8 cellular contexts compared by ENCODE assay signal in genomic region chr10:119315128-119316001, GRCh38.
DNase-seq lines count a peak whose midpoint lies in the region; ATAC-seq, FAIRE-seq and TF ChIP-seq lines count a peak whose summit lies in the region.

No MANE protein-coding gene starts in this region.

- H3K27ac Mint-ChIP-seq in WTC11 (no peak overlapping the region), mesothelial cell of epicardium (peak overlapping the region; percentile 68)

- no peaks in the 10 kb centered on the region for H3K36me3 ChIP-seq in mammary epithelial cell (ENCODE audit: insufficient read depth, low read length)

- H3K9me3 Mint-ChIP-seq in WTC11 (peaks cover 9% of the 10 kb centered on the region), mesothelial cell of epicardium (no peaks in the 10 kb centered on the region)

- no peak overlapping the region for H2AFZ ChIP-seq in mammary epithelial cell (ENCODE audit: low read depth, low read length)

- H3K4me1 Mint-ChIP-seq in WTC11 (peaks cover 42% of the 10 kb centered on the region), mesothelial cell of epicardium (peaks cover 22% of the 10 kb centered on the region)

- no peaks in the 10 kb centered on the region for H3K9me3 ChIP-seq in mammary epithelial cell (replicated peaks; ENCODE audit: insufficient read depth, low read length)

- no peak overlapping the region for H3K9ac ChIP-seq in mammary epithelial cell (ENCODE audit: insufficient read depth, low read length)

- no peaks in the 10 kb centered on the region for H3K27me3 ChIP-seq in mammary epithelial cell (ENCODE audit: insufficient read depth, low read length)

- ATAC-seq in GM21390 (IDR thresholded peaks at IDR 0.05; ENCODE audit: unreplicated experiment) = peak; percentile 58
- peak; percentile 29 for ATAC-seq in WTC11
- peak; percentile 79 for ATAC-seq in stimulated activated naive CD8-positive, alpha-beta T cell treated with anti-CD3 and anti-CD28 coated beads, Interleukin-15, Interleukin-2, amounts not matched to agents 100 U/mL and 50 U/mL, for 24 hours

- TF ChIP-seq CTCF in WTC11 (IDR thresholded peaks at IDR 0.05) (no peak), mammary epithelial cell (conservative IDR thresholded peaks at IDR 0.05 in 1 of 2, IDR thresholded peaks at IDR 0.05 in 1 of 2; ENCODE audit: extremely low read depth in 1 of 2, insufficient read depth in 1 of 2, low read depth in 1 of 2, low read length in 2 of 2) (no peak), mesothelial cell of epicardium (IDR thresholded peaks at IDR 0.05; ENCODE audit: unreplicated experiment) (no peak)

- H3K27ac ChIP-seq in mammary epithelial cell (ENCODE audit: insufficient read depth, low read depth, low read length) = peak overlapping the region; percentile 35

- CTCF ChIA-PET in WTC11 (lab: Charles Lee) (interaction anchor here (0.6 to 1.7 kb wide), 4 partner anchors 41 to 116 kb away, joined by 3 to 4 read pairs (median 4); no protein-coding TSS in a partner anchor), mammary epithelial cell (lab: Charles Lee; ENCODE audit: low non-redundant PET) (no interaction called here)

- peak overlapping the region; percentile 34 for H3K4me2 ChIP-seq in mammary epithelial cell (ENCODE audit: insufficient read depth, low read depth, low read length)

- no peaks in the 10 kb centered on the region for H4K20me1 ChIP-seq in mammary epithelial cell (ENCODE audit: insufficient read depth, low read length)

- dilution Hi-C loops in mammary epithelial cell (cut with HindIII; ENCODE audit: low sequenced_read_pairs) = no loop called here

- POLR2A ChIA-PET in WTC11 (lab: Charles Lee) = interaction anchor here (0.6 to 0.7 kb wide), 2 partner anchors 113 to 277 kb away, joined by 3 read pairs; no protein-coding TSS in a partner anchor

- no peaks in the 10 kb centered on the region for H3K79me2 ChIP-seq in mammary epithelial cell (ENCODE audit: insufficient read depth, low read length)

- no TSS peak for BruUV-seq in mammary epithelial cell (replicated peaks; lab: Mats Ljungman, UMichigan)

- H3K4me1 ChIP-seq in mammary epithelial cell (ENCODE audit: insufficient read depth, low read length) = peaks cover 33% of the 10 kb centered on the region

- DNase-seq in COR-L47 (lab: John Stamatoyannopoulos, UW) (peak; percentile 17), HTR-8/SVneo (ENCODE audit: insufficient read length, low spot score) (peak; percentile 83), WTC11 (ENCODE audit: low spot score) (no peak), mammary epithelial cell (peak; percentile 73), mesothelial cell of epicardium (ENCODE audit: low spot score in 2 of 2, unreplicated experiment in 2 of 2) (no peak), NCI-H1930 (lab: John Stamatoyannopoulos, UW) (no peak)
- peak; percentile 82 for DNase-seq in stimulated activated naive CD8-positive, alpha-beta T cell treated with anti-CD3 and anti-CD28 coated beads, Interleukin-15, Interleukin-2, amounts not matched to agents 100 U/mL and 50 U/mL, for 24 hours

- FAIRE-seq in HTR-8/SVneo (lab: Jason Lieb, UNC) = no peak

- WGBS in mammary epithelial cell (ENCODE audit: low coverage, missing lambda C conversion rate) = 52% methylated on average over 14 of the region's 16 CpGs

- H3K27me3 Mint-ChIP-seq in WTC11 (ENCODE audit: low read depth) (no peaks in the 10 kb centered on the region), mesothelial cell of epicardium (ENCODE audit: low read depth) (no peaks in the 10 kb centered on the region)

- no peak overlapping the region for H3K4me3 Mint-ChIP-seq in WTC11
- no peak overlapping the region for H3K4me3 Mint-ChIP-seq in mesothelial cell of epicardium

- no peaks in the 10 kb centered on the region for H3K36me3 Mint-ChIP-seq in WTC11
- H3K36me3 Mint-ChIP-seq in mesothelial cell of epicardium = no peaks in the 10 kb centered on the region

- in situ Hi-C loops in mammary epithelial cell (cut with MboI; ENCODE audit: low sequenced_read_pairs in 2 of 2) = no loop called here

- no peak overlapping the region for H3K4me3 ChIP-seq in mammary epithelial cell (replicated peaks in 1 of 3; ENCODE audit: insufficient read depth in 1 of 3, low read depth in 2 of 3, low read length in 3 of 3)

- intact Hi-C loops in mammary epithelial cell (cut with micrococcal nuclease) = loop anchor here (1.0 kb wide), 1 partner anchor 9 kb away; no protein-coding TSS in a partner anchor

TF ChIP-seq in WTC11, 78 proteins besides CTCF, POLR2A, EP300 and RAD21:
- no peak for TF ChIP-seq MYBL2 (CRISPR knock-in tag; IDR thresholded peaks at IDR 0.05)
- TF ChIP-seq FOXJ3 (CRISPR knock-in tag; IDR thresholded peaks at IDR 0.05; ENCODE audit: borderline replicate concordance) = no peak
- TF ChIP-seq IRF1 (CRISPR knock-in tag; IDR thresholded peaks at IDR 0.05) = no peak
- TF ChIP-seq ZNF263 (CRISPR knock-in tag; IDR thresholded peaks at IDR 0.05; ENCODE audit: low read depth) = no peak
- 0 out of 2 replicates have a peak, but pooled peaks have one; percentile 42 for TF ChIP-seq GABPB1 (CRISPR knock-in tag; IDR thresholded peaks at IDR 0.05)
- TF ChIP-seq EMX1 (CRISPR knock-in tag; IDR thresholded peaks at IDR 0.05) = no peak
- TF ChIP-seq ZNF423 (CRISPR knock-in tag; IDR thresholded peaks at IDR 0.05) = peak; percentile 78; the same call in 1 of the 2 replicates
- no peak for TF ChIP-seq SOX15 (CRISPR knock-in tag; IDR thresholded peaks at IDR 0.05)
- TF ChIP-seq TEAD4 (CRISPR knock-in tag; IDR thresholded peaks at IDR 0.05) = no peak
- TF ChIP-seq TP53 (CRISPR knock-in tag; IDR thresholded peaks at IDR 0.05) = no peak

Comparison
In these comparisons a context has a peak if more than half of its experiments do, and no peak if none do; other contexts are left out.
1. DNase-seq: peak in COR-L47 (single experiment), HTR-8/SVneo (single experiment), mammary epithelial cell (single experiment) and stimulated activated naive CD8-positive, alpha-beta T cell treated with anti-CD3 and anti-CD28 coated beads, Interleukin-15, Interleukin-2, amounts not matched to agents 100 U/mL and 50 U/mL, for 24 hours (single experiment); none in WTC11 (single experiment), mesothelial cell of epicardium (0 of 2) and NCI-H1930 (0 of 2).
2. ATAC-seq: peak in every context shown above with its lines; median percentile 79 in stimulated activated naive CD8-positive, alpha-beta T cell treated with anti-CD3 and anti-CD28 coated beads, Interleukin-15, Interleukin-2, amounts not matched to agents 100 U/mL and 50 U/mL, for 24 hours; 58 in GM21390; 29 in WTC11.